ENCODE assay signal across 8 cellular contexts in the genomic region with DNA sequence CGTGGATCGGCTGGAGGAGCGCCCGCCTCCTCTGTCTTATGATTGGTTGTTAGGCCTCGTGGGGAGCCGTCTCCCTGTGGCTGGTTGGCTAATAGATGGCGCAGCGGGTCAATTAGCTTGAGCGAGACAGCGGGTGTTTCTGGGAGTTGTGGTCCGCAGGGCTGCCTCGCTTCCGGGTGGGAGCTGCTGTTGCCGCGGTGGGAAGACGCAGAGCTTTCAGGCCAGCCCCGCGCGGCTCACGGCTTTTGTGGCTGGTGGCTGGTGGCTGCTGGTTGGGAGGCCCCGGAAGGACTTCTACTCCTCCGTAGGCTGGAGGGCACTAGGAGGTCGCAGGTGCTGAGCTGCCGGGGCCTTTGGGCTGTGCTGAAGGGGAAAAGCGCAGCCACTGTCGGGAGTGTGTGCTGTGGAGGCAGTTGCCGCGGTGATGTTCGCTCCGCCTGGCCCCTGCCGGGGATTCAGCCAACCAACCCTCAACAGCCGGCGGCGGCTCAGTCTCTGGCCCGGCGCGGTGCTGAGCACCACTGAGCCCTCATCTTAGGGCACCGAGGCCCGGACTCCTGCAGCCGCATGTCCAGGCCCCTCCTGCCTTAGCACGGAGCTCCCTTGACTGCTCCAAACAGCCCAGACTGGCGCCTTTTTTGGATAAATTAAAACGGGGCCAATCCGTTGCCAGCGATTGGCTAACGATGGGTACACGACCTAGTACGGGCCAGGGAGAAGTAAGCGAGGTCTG. TPM values are rescaled to one million over a fixed set of nuclear protein-coding genes. Genes with fewer than 3 reads are reported as not detected.
DNase-seq lines count a peak whose midpoint lies in the region; ATAC-seq and TF ChIP-seq lines count a peak whose summit lies in the region.

No MANE protein-coding gene starts in this region.

- intact Hi-C loops in left ventricle myocardium superior (cut with micrococcal nuclease) (loop anchor here (2.0 kb wide), 1 partner anchor 26 kb away; the partner anchor contains the start of gene GLRX3), prostate gland (cut with DNase I) (loop anchor here (2.0 kb wide), 1 partner anchor 26 kb away; the partner anchor contains the start of gene GLRX3)

- H3K4me3 ChIP-seq in prostate gland, result peak overlapping the region; percentile 54 to 85
- peak overlapping the region; percentile 77 for H3K4me3 ChIP-seq in urinary bladder (ENCODE audit: low read depth, low read length)

- H3K36me3 ChIP-seq in prostate gland, result no peaks in the 10 kb centered on the region
- H3K36me3 ChIP-seq in urinary bladder (ENCODE audit: insufficient read depth), result no peaks in the 10 kb centered on the region

- ATAC-seq in HG02870 (IDR thresholded peaks at IDR 0.05; ENCODE audit: unreplicated experiment), result peak; percentile 86
- peak; percentile 93 for ATAC-seq in left ventricle myocardium superior

- H3K27me3 ChIP-seq in prostate gland (replicated peaks; ENCODE audit: insufficient read depth), result no peaks in the 10 kb centered on the region

- 1% methylated on average over 47 of the region's 49 CpGs for WGBS in prostate gland
- under 1% methylated on average over 49 of the region's 49 CpGs for WGBS in urinary bladder

- TF ChIP-seq CTCF in prostate gland (IDR thresholded peaks at IDR 0.05), result peak in 1 of 4 experiments; percentile 2

- no peaks in the 10 kb centered on the region for H3K9me3 ChIP-seq in prostate gland

- H3K27ac ChIP-seq in angular gyrus (ENCODE audit: low read depth, low read length), result peak overlapping the region; percentile 82
- peak overlapping the region; percentile 93 to 95 for H3K27ac ChIP-seq in prostate gland
- peak overlapping the region; percentile 90 for H3K27ac ChIP-seq in urinary bladder (ENCODE audit: low read depth)

- DNase-seq in NCI-H146 (lab: John Stamatoyannopoulos, UW) (peak; percentile 97), T-helper 1 cell (peak; percentile 89 to 97 (median 94)), left ventricle myocardium superior (peak; percentile 96), prostate gland (ENCODE audit: low spot score) (peak; percentile 98)

- TF ChIP-seq POLR2A in GM15510 (IDR thresholded peaks at IDR 0.05; ENCODE audit: borderline replicate concordance, extremely low read depth, insufficient read length) (peak; percentile 77), prostate gland (IDR thresholded peaks at IDR 0.05) (peak; percentile 55)

- peaks cover 5% of the 10 kb centered on the region for H3K4me1 ChIP-seq in prostate gland (replicated peaks)
- no peaks in the 10 kb centered on the region for H3K4me1 ChIP-seq in urinary bladder (ENCODE audit: insufficient read depth)

RNA-seq across cellular contexts. Expression of gene C10orf143, which starts 0.7 kb away (rescaled TPM):
- total RNA-seq in left ventricle myocardium superior, result 1.3 TPM
- 1 to 10 TPM; 5.1 to 5.6 TPM for total RNA-seq in prostate gland
- total RNA-seq in urinary bladder, result 1.6 TPM
- 7.7 TPM for polyA plus RNA-seq in urinary bladder

RNA-seq across cellular contexts. Expression of gene GLRX3, which starts 24.9 kb away (rescaled TPM):
- total RNA-seq in left ventricle myocardium superior (64.8 TPM), prostate gland (10 to 100 TPM; 32.6 to 40.7 TPM), urinary bladder (64.1 TPM)
- polyA plus RNA-seq in urinary bladder, result 51.0 TPM

Comparison
In these comparisons a context has a peak if more than half of its experiments do, and no peak if none do; other contexts are left out.
1. Peak in every context shown above with its lines: DNase-seq, ATAC-seq, H3K4me3 ChIP-seq and H3K27ac ChIP-seq.